ENCODE assay signal across 16 cellular contexts in the genomic region with DNA sequence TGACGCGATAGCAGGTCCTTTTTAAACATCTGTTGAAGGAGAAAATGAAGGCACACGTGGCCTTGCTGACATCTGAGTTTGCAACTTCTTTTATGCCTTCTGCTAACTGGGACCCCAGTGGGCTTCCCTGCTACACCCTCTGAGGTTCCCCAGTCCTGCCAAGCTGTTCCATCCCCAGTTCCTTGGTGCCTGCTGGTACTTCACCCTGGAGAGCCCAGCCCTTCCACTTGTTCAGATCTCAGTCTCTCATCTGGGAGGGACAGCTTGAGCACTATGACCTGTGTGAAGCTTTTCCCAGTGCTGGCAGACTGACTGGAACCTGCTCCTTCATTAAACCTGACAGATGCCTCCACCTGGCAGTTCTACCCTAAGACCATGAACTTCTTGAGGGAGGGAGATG.
A peak's percentile ranks its signal among the peaks of the same experiment; 100 is the strongest.
DNase-seq lines count a peak whose midpoint lies in the region; ATAC-seq and TF ChIP-seq lines count a peak whose summit lies in the region.
"Had no signal": no experiment of that assay in that cellular context is flagged by ENCODE, and none has a peak within 500 bp of the region (broad histone marks: within the 10 kb centered on the region; RNA-seq: fewer than 3 reads in every experiment).

No MANE protein-coding gene starts in this region.

- no peaks in the 10 kb centered on the region for H3K9me3 Mint-ChIP-seq in activated T-cell treated with anti-CD3 and anti-CD28 coated beads, Interleukin-2, amount 50 U/mL, for 4 hours
- H3K9me3 Mint-ChIP-seq in mesothelial cell of epicardium: peaks cover 5% of the 10 kb centered on the region

- H3K27ac ChIP-seq in DOHH2 (ENCODE audit: low read depth, low read length) (peak overlapping the region; percentile 85), OCI-LY7 (ENCODE audit: low read depth, low read length, poor library complexity, severe bottlenecking) (no peak overlapping the region), left lung (no peak overlapping the region), aorta (ENCODE audit: low read depth in 1 of 2, low read length in 2 of 2) (no peak overlapping the region)
- H3K27ac ChIP-seq: A549 had no signal

- no peak overlapping the region for H2AFZ ChIP-seq in OCI-LY7 (ENCODE audit: low read length)

- H4K20me1 ChIP-seq in DOHH2 (ENCODE audit: control insufficient read depth, insufficient read depth, low read depth, low read length): no peaks in the 10 kb centered on the region
- no peaks in the 10 kb centered on the region for H4K20me1 ChIP-seq in OCI-LY7 (ENCODE audit: insufficient read depth, low read length)

- no peaks in the 10 kb centered on the region for H3K4me1 Mint-ChIP-seq in activated T-cell treated with anti-CD3 and anti-CD28 coated beads, Interleukin-2, amount 50 U/mL, for 4 hours (ENCODE audit: low read depth)
- peaks cover 14% of the 10 kb centered on the region for H3K4me1 Mint-ChIP-seq in mesothelial cell of epicardium

- no peak overlapping the region for H3K27ac Mint-ChIP-seq in mesothelial cell of epicardium
- H3K27ac Mint-ChIP-seq: HFFc6 had no signal

- intact Hi-C loops in OCI-LY7 (cut with micrococcal nuclease; ENCODE audit: unreplicated experiment) (no loop called here), left lung (cut with DNase I) (no loop called here), aorta (cut with DNase I) (no loop called here)

- no TSS peak for BruUV-seq in OCI-LY7 (replicated peaks; lab: Mats Ljungman, UMichigan)

- POLR2A ChIA-PET in OCI-LY7 (lab: Charles Lee): no interaction called here

- H3K9me2 ChIP-seq in DOHH2 (replicated peaks; ENCODE audit: control insufficient read depth, low read length): no peaks in the 10 kb centered on the region
- no peaks in the 10 kb centered on the region for H3K9me2 ChIP-seq in OCI-LY7 (ENCODE audit: insufficient read depth, low read length)

- no peaks in the 10 kb centered on the region for H3K27me3 ChIP-seq in DOHH2 (ENCODE audit: control insufficient read depth, low read length)
- H3K27me3 ChIP-seq in left lung: no peaks in the 10 kb centered on the region
- H3K27me3 ChIP-seq in aorta (ENCODE audit: control insufficient read depth in 1 of 2, insufficient read depth in 2 of 2, low read length in 1 of 2): no peaks in the 10 kb centered on the region
- H3K27me3 ChIP-seq: BE2C had no signal

- peaks cover 55% of the 10 kb centered on the region for H3K4me1 ChIP-seq in DOHH2 (ENCODE audit: control insufficient read depth, low read length)
- peaks cover 25% of the 10 kb centered on the region for H3K4me1 ChIP-seq in OCI-LY7 (ENCODE audit: insufficient read depth, low read length, poor library complexity, severe bottlenecking)
- no peaks in the 10 kb centered on the region for H3K4me1 ChIP-seq in left lung
- no peaks in the 10 kb centered on the region for H3K4me1 ChIP-seq in aorta (ENCODE audit: control insufficient read depth in 1 of 2, insufficient read depth in 2 of 2, low read length in 2 of 2)
- H3K4me1 ChIP-seq: BE2C had no signal

- H3K79me2 ChIP-seq in DOHH2 (ENCODE audit: control insufficient read depth, low read length) (peaks cover 6% of the 10 kb centered on the region), OCI-LY7 (ENCODE audit: insufficient read depth, low read depth, low read length) (no peaks in the 10 kb centered on the region)

- CTCF ChIA-PET in OCI-LY7 (lab: Charles Lee; ENCODE audit: unreplicated experiment): no interaction called here

- H3F3A ChIP-seq in DOHH2 (ENCODE audit: control insufficient read depth, insufficient read depth): peaks cover 12% of the 10 kb centered on the region

- H3K27me3 Mint-ChIP-seq in activated T-cell treated with anti-CD3 and anti-CD28 coated beads, Interleukin-2, amount 50 U/mL, for 4 hours (ENCODE audit: low read depth): no peaks in the 10 kb centered on the region
- no peaks in the 10 kb centered on the region for H3K27me3 Mint-ChIP-seq in mesothelial cell of epicardium (ENCODE audit: low read depth)
- H3K27me3 Mint-ChIP-seq: CD8-positive, alpha-beta memory T cell had no signal

- DNase-seq in OCI-LY7 (ENCODE audit: low spot score) (no peak), left lung (no peak), aorta (no peak), mesothelial cell of epicardium (ENCODE audit: low spot score in 2 of 2, unreplicated experiment in 2 of 2) (no peak)
- no peak for DNase-seq in activated T-cell treated with anti-CD3 and anti-CD28 coated beads, Interleukin-2, amount 50 U/mL, for 4 hours
- DNase-seq in stimulated activated CD4-positive, alpha-beta T cell treated with anti-CD3 and anti-CD28 coated beads, Interleukin-1b, Interleukin-23, amount 100 ng/mL, for 48 hours: no peak
- DNase-seq: BE2C; Caco-2; CD8-positive, alpha-beta memory T cell; DND-41; GF-D8; HCEC 1CT; HFFc6 had no signal

- no peak overlapping the region for H3K4me3 Mint-ChIP-seq in activated T-cell treated with anti-CD3 and anti-CD28 coated beads, Interleukin-2, amount 50 U/mL, for 4 hours
- H3K4me3 Mint-ChIP-seq in mesothelial cell of epicardium: no peak overlapping the region
- H3K4me3 Mint-ChIP-seq: CD8-positive, alpha-beta memory T cell; HFFc6 had no signal

- H3K9me3 ChIP-seq in DOHH2 (ENCODE audit: control insufficient read depth, insufficient read depth, low read length): no peaks in the 10 kb centered on the region
- no peaks in the 10 kb centered on the region for H3K9me3 ChIP-seq in OCI-LY7 (ENCODE audit: low read length)
- no peaks in the 10 kb centered on the region for H3K9me3 ChIP-seq in left lung
- H3K9me3 ChIP-seq in aorta (ENCODE audit: control insufficient read depth, low read length): no peaks in the 10 kb centered on the region
- H3K9me3 ChIP-seq: A549, BE2C, Caco-2 had no signal

- H3K36me3 ChIP-seq in DOHH2 (ENCODE audit: control insufficient read depth, low read length) (no peaks in the 10 kb centered on the region), OCI-LY7 (ENCODE audit: insufficient read depth, low read length) (no peaks in the 10 kb centered on the region), left lung (no peaks in the 10 kb centered on the region), aorta (ENCODE audit: control insufficient read depth in 1 of 2, insufficient read depth in 2 of 2, low read length in 1 of 2) (no peaks in the 10 kb centered on the region)
- H3K36me3 ChIP-seq: BE2C had no signal

- H3K36me3 Mint-ChIP-seq in activated T-cell treated with anti-CD3 and anti-CD28 coated beads, Interleukin-2, amount 50 U/mL, for 4 hours (ENCODE audit: insufficient read depth): no peaks in the 10 kb centered on the region
- no peaks in the 10 kb centered on the region for H3K36me3 Mint-ChIP-seq in mesothelial cell of epicardium

- 95 to 96% methylated on average over 3 of the region's 3 CpGs for WGBS in aorta, 2 donors

- H3K4me3 ChIP-seq in DOHH2 (ENCODE audit: low read length): peak overlapping the region; percentile 53
- no peak overlapping the region for H3K4me3 ChIP-seq in OCI-LY7 (ENCODE audit: low read depth, low read length, poor library complexity, severe bottlenecking)
- H3K4me3 ChIP-seq in left lung: no peak overlapping the region
- H3K4me3 ChIP-seq in aorta (ENCODE audit: low read length in 2 of 2): no peak overlapping the region
- H3K4me3 ChIP-seq: A549 had no signal

- TF ChIP-seq CTCF in DOHH2 (IDR thresholded peaks at IDR 0.05; ENCODE audit: low read depth, low read length, poor library complexity, severe bottlenecking) (no peak), OCI-LY7 (conservative IDR thresholded peaks at IDR 0.05; ENCODE audit: low read length) (no peak), left lung (IDR thresholded peaks at IDR 0.05) (no peak), mesothelial cell of epicardium (IDR thresholded peaks at IDR 0.05; ENCODE audit: unreplicated experiment) (no peak)

- H3K4me2 ChIP-seq in DOHH2 (ENCODE audit: low read length): peak overlapping the region; percentile 65
- peak overlapping the region; percentile 33; the same call in 1 of the 2 replicates for H3K4me2 ChIP-seq in OCI-LY7 (ENCODE audit: low read length)
- H3K4me2 ChIP-seq: A549 had no signal

- ATAC-seq in left lung (peak; percentile 61), aorta (ENCODE audit: low FRiP score) (peak; percentile 29)
- ATAC-seq in activated T-cell treated with anti-CD3 and anti-CD28 coated beads, Interleukin-2, amount 50 U/mL, for 4 hours: no peak
- ATAC-seq: A549, HepG2 had no signal

Comparison
In these comparisons a context has a peak if more than half of its experiments do, and no peak if none do; other contexts are left out.
1. ATAC-seq: peak in left lung (single experiment) and aorta (single experiment); none in activated T-cell treated with anti-CD3 and anti-CD28 coated beads, Interleukin-2, amount 50 U/mL, for 4 hours (0 of 2).